ENCODE assay signal across 1 cellular context in genomic region chr6:49607391-49607982, GRCh38.
TF ChIP-seq lines count a peak whose summit lies in the region.

No MANE protein-coding gene starts in this region.

TF ChIP-seq in H1, 55 proteins besides CTCF, POLR2A, EP300 and RAD21 (continued from another document):
- TF ChIP-seq CHD7 (IDR thresholded peaks at IDR 0.05; ENCODE audit: insufficient replicate concordance, low read length) (peak; percentile 97), TAF7 (optimal IDR thresholded peaks at IDR 0.05; ENCODE audit: borderline replicate concordance, low read depth, low read length) (no peak), TEAD4 (IDR thresholded peaks at IDR 0.05; ENCODE audit: low read depth, low read length) (peak; percentile 63; the same call in 1 of the 2 replicates), CHD2 (IDR thresholded peaks at IDR 0.05; ENCODE audit: low read length) (no peak), GABPA (IDR thresholded peaks at IDR 0.05; ENCODE audit: borderline replicate concordance, insufficient read depth, low read length) (no peak), RNF2 (IDR thresholded peaks at IDR 0.05; ENCODE audit: borderline replicate concordance, low read depth, low read length, missing control alignments, poor library complexity, severe bottlenecking) (no peak), RFX5 (IDR thresholded peaks at IDR 0.05; ENCODE audit: borderline replicate concordance, low read depth, low read length) (no peak), TCF12 (IDR thresholded peaks at IDR 0.05; ENCODE audit: low read depth, low read length) (no peak), JUND (IDR thresholded peaks at IDR 0.05; ENCODE audit: low read length) (0 out of 2 replicates have a peak, but pooled peaks have one; percentile 24), CEBPB (IDR thresholded peaks at IDR 0.05; ENCODE audit: low read depth, low read length) (no peak), KDM5A (IDR thresholded peaks at IDR 0.05; ENCODE audit: low read length) (no peak), SP2 (IDR thresholded peaks at IDR 0.05; ENCODE audit: low read length) (no peak), SIN3A (conservative IDR thresholded peaks at IDR 0.05 in 1 of 2, IDR thresholded peaks at IDR 0.05 in 1 of 2; ENCODE audit: low read depth in 1 of 2, low read length in 2 of 2) (no peak), CBX5 (IDR thresholded peaks at IDR 0.05; ENCODE audit: low read depth, low read length) (no peak)
- TF ChIP-seq, protein P1, sequence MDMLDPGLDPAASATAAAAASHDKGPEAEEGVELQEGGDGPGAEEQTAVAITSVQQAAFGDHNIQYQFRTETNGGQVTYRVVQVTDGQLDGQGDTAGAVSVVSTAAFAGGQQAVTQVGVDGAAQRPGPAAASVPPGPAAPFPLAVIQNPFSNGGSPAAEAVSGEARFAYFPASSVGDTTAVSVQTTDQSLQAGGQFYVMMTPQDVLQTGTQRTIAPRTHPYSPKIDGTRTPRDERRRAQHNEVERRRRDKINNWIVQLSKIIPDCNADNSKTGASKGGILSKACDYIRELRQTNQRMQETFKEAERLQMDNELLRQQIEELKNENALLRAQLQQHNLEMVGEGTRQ (IDR thresholded peaks at IDR 0.05; ENCODE audit: low read length), result no peak
- TF ChIP-seq, protein P2, sequence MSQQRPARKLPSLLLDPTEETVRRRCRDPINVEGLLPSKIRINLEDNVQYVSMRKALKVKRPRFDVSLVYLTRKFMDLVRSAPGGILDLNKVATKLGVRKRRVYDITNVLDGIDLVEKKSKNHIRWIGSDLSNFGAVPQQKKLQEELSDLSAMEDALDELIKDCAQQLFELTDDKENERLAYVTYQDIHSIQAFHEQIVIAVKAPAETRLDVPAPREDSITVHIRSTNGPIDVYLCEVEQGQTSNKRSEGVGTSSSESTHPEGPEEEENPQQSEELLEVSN (IDR thresholded peaks at IDR 0.05), result no peak
TF ChIP-seq in H1: peak in this region for 3.
